20 cellular contexts compared by ENCODE assay signal in the genomic region with DNA sequence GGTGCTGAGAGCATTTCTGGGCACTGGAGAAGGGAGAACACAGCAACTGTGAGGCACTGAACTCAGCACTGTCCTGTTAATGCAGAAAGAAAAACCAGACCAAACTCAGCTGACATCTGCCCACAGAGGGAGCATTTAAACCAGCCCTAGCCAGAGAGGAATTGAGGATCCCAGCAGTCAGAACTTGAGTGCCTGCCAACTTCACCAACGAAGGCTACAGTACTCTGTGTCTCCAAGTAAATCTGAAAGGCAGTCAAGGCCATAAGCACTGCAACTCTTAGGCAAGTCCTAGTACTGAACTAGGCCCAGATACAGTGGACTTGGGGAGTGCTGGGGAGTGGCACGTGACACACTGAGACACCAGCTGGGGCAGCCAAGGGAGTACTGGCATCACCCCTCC.
DNase-seq lines count a peak whose midpoint lies in the region; ATAC-seq and TF ChIP-seq lines count a peak whose summit lies in the region.
"Had no signal": no experiment of that assay in that cellular context is flagged by ENCODE, and none has a peak within 500 bp of the region (broad histone marks: within the 10 kb centered on the region; RNA-seq: fewer than 3 reads in every experiment).

No MANE protein-coding gene starts in this region.

- peaks cover 0 to 5% of the 10 kb centered on the region in 2 experiments; a peak in 2 of 4 replicates for H3K4me1 ChIP-seq in SK-N-SH (ENCODE audit: control insufficient read depth in 1 of 2, insufficient read depth in 2 of 2, low read depth in 1 of 2, low read length in 1 of 2)
- H3K4me1 ChIP-seq in fibroblast of lung (ENCODE audit: control insufficient read depth, extremely low read depth, insufficient read depth, low read length): no peaks in the 10 kb centered on the region
- peaks cover 27% of the 10 kb centered on the region for H3K4me1 ChIP-seq in neural progenitor cell
- H3K4me1 ChIP-seq: BE2C had no signal

- peaks cover 9% of the 10 kb centered on the region for H3K36me3 Mint-ChIP-seq in neural progenitor cell

- H2AFZ ChIP-seq in SK-N-SH (ENCODE audit: low read depth) (no peak overlapping the region), fibroblast of lung (ENCODE audit: low read length) (no peak overlapping the region), neural progenitor cell (replicated peaks) (no peak overlapping the region)
- H2AFZ ChIP-seq: GM23248 had no signal

- H3K36me3 ChIP-seq in SK-N-SH (replicated peaks in 1 of 2; ENCODE audit: control insufficient read depth in 1 of 2, insufficient read depth in 2 of 2, low read length in 1 of 2) (no peaks in the 10 kb centered on the region), fibroblast of lung (ENCODE audit: control insufficient read depth, insufficient read depth, low read length) (no peaks in the 10 kb centered on the region), neural progenitor cell (no peaks in the 10 kb centered on the region)
- H3K36me3 ChIP-seq: BE2C had no signal

- H3K4me3 ChIP-seq in SK-N-SH (ENCODE audit: low read depth in 2 of 2, low read length in 1 of 2) (no peak overlapping the region), fibroblast of lung (replicated peaks in 1 of 4; ENCODE audit: control extremely low read depth in 1 of 4, insufficient read depth in 1 of 4, low read depth in 3 of 4, low read length in 4 of 4) (no peak overlapping the region), neural progenitor cell (no peak overlapping the region)
- H3K4me3 ChIP-seq: GM23248 had no signal

- TF ChIP-seq RAD21 in SK-N-SH (IDR thresholded peaks at IDR 0.05; ENCODE audit: low read length): peak; percentile 21; the same call in 1 of the 2 replicates

- H3K9ac ChIP-seq in SK-N-SH (no peak overlapping the region), fibroblast of lung (ENCODE audit: insufficient read depth, low read length) (no peak overlapping the region), neural progenitor cell (no peak overlapping the region)
- H3K9ac ChIP-seq: GM23248 had no signal

- H3K27me3 Mint-ChIP-seq in neural progenitor cell (ENCODE audit: insufficient read depth, low read depth): peaks cover 3% of the 10 kb centered on the region
- H3K27me3 Mint-ChIP-seq: activated CD4-positive, alpha-beta T cell treated with anti-CD3 and anti-CD28 coated beads, Interleukin-2, amount 10 ng/mL, durations not matched to agents 24 days and 14 days had no signal

- no peak for TF ChIP-seq CTCF in SK-N-SH (IDR thresholded peaks at IDR 0.05)
- TF ChIP-seq CTCF in fibroblast of lung (conservative IDR thresholded peaks at IDR 0.05 in 1 of 2, IDR thresholded peaks at IDR 0.05 in 1 of 2; ENCODE audit: low read depth in 1 of 2, low read length in 2 of 2): no peak
- no peak for TF ChIP-seq CTCF in neural progenitor cell (IDR thresholded peaks at IDR 0.05)

- POLR2A ChIA-PET in SK-N-SH (lab: Yijun Ruan, JAX): no interaction called here

- H3K79me2 ChIP-seq in SK-N-SH (ENCODE audit: insufficient read depth) (no peaks in the 10 kb centered on the region), fibroblast of lung (ENCODE audit: control insufficient read depth, insufficient read depth, low read length) (no peaks in the 10 kb centered on the region), neural progenitor cell (ENCODE audit: low read depth) (no peaks in the 10 kb centered on the region)

- H3K4me2 ChIP-seq in SK-N-SH: no peak overlapping the region
- H3K4me2 ChIP-seq in fibroblast of lung (ENCODE audit: extremely low read depth, insufficient read depth, low read length): no peak overlapping the region
- H3K4me2 ChIP-seq in neural progenitor cell: no peak overlapping the region

- no peaks in the 10 kb centered on the region for H3K9me3 ChIP-seq in SK-N-SH
- H3K9me3 ChIP-seq in fibroblast of lung (ENCODE audit: control insufficient read depth, insufficient read depth, low read depth, low read length): no peaks in the 10 kb centered on the region
- H3K9me3 ChIP-seq in neural progenitor cell (ENCODE audit: low read depth): no peaks in the 10 kb centered on the region
- H3K9me3 ChIP-seq: BE2C had no signal

- no peak for TF ChIP-seq EP300 in SK-N-SH (IDR thresholded peaks at IDR 0.05; ENCODE audit: borderline replicate concordance in 1 of 2, low read depth in 1 of 2, low read length in 1 of 2)

- H3K27ac Mint-ChIP-seq in neural progenitor cell: no peak overlapping the region
- H3K27ac Mint-ChIP-seq: activated CD4-positive, alpha-beta T cell treated with anti-CD3 and anti-CD28 coated beads, Interleukin-2, amount 10 ng/mL, durations not matched to agents 24 days and 14 days; endodermal cell had no signal

- peaks cover 23% of the 10 kb centered on the region for H3K9me3 Mint-ChIP-seq in neural progenitor cell

- ATAC-seq in GM21360 (IDR thresholded peaks at IDR 0.05; ENCODE audit: unreplicated experiment): no peak

- peaks cover 14% of the 10 kb centered on the region for H3K4me1 Mint-ChIP-seq in neural progenitor cell
- H3K4me1 Mint-ChIP-seq: activated CD4-positive, alpha-beta T cell treated with anti-CD3 and anti-CD28 coated beads, Interleukin-2, amount 10 ng/mL, durations not matched to agents 24 days and 14 days had no signal

- H3F3A ChIP-seq in SK-N-SH (replicated peaks; ENCODE audit: insufficient read depth): no peaks in the 10 kb centered on the region
- peaks cover 26% of the 10 kb centered on the region for H3F3A ChIP-seq in neural progenitor cell (ENCODE audit: low read depth)

- no peaks in the 10 kb centered on the region for H3K9me2 ChIP-seq in SK-N-SH

- H3K27me3 ChIP-seq in SK-N-SH (ENCODE audit: insufficient read depth) (no peaks in the 10 kb centered on the region), fibroblast of lung (ENCODE audit: control insufficient read depth, insufficient read depth, low read length) (no peaks in the 10 kb centered on the region), neural progenitor cell (no peaks in the 10 kb centered on the region)
- H3K27me3 ChIP-seq: BE2C had no signal

- H4K20me1 ChIP-seq in SK-N-SH (ENCODE audit: insufficient read depth) (no peaks in the 10 kb centered on the region), fibroblast of lung (ENCODE audit: control insufficient read depth, extremely low read depth, insufficient read depth, low read length) (no peaks in the 10 kb centered on the region), neural progenitor cell (ENCODE audit: low read depth) (no peaks in the 10 kb centered on the region)

- WGBS in SK-N-SH (ENCODE audit: low lambda C conversion rate): 60% methylated on average over 2 of the region's 2 CpGs

- DNase-seq in EH (ENCODE audit: low read depth): peak; percentile 4
- DNase-seq in SK-N-SH: no peak
- peak; percentile 16 to 41 for DNase-seq in fibroblast of lung (ENCODE audit: low read depth in 2 of 2)
- DNase-seq in neural progenitor cell (ENCODE audit: low spot score): no peak
- DNase-seq in NCI-H2107 treated with DMSO at 0.1 percent for 48 hours (lab: John Stamatoyannopoulos, UW; ENCODE audit: unreplicated experiment): no peak
- no peak for DNase-seq in T-helper 2 cell
- DNase-seq in HPDE6-E6E7 (ENCODE audit: extremely low spot score): no peak
- DNase-seq: activated CD4-positive, alpha-beta T cell treated with anti-CD3 and anti-CD28 coated beads, Interleukin-2, amount 10 ng/mL, durations not matched to agents 24 days and 14 days; activated naive CD4-positive, alpha-beta T cell treated with anti-CD3 and anti-CD28 coated beads, Interleukin-2, amount 50 U/mL, for 16 hours; BE2C; cerebellar nuclear complex; endodermal cell; GF-D8; GM23248; islet precursor cell; Karpas-422; nucleus accumbens; SIG-M5; stimulated activated CD4-positive, alpha-beta T cell treated with anti-CD3 and anti-CD28 coated beads, Interleukin-4, amount 100 ng/mL, for 4 hours had no signal

- H3K27ac ChIP-seq in SK-N-SH (ENCODE audit: low read depth in 2 of 2, low read length in 1 of 2): no peak overlapping the region; a peak in 1 of 4 replicates
- H3K27ac ChIP-seq in fibroblast of lung (ENCODE audit: insufficient read depth, low read length): no peak overlapping the region
- H3K27ac ChIP-seq in neural progenitor cell: peak overlapping the region; percentile 93
- H3K27ac ChIP-seq: GM23248 had no signal

- H3K4me3 Mint-ChIP-seq in neural progenitor cell: no peak overlapping the region
- H3K4me3 Mint-ChIP-seq: activated CD4-positive, alpha-beta T cell treated with anti-CD3 and anti-CD28 coated beads, Interleukin-2, amount 10 ng/mL, durations not matched to agents 24 days and 14 days; endodermal cell had no signal

- CTCF ChIA-PET in SK-N-SH (lab: Yijun Ruan, JAX): no interaction called here

TF ChIP-seq in SK-N-SH, 30 proteins besides CTCF, POLR2A, EP300 and RAD21:
- TF ChIP-seq TCF12 (IDR thresholded peaks at IDR 0.05) (no peak), NFIC (IDR thresholded peaks at IDR 0.05; ENCODE audit: borderline replicate concordance) (no peak), TAF1 (IDR thresholded peaks at IDR 0.05; ENCODE audit: borderline replicate concordance, low read depth, low read length) (no peak)
- TF ChIP-seq, protein P1, sequence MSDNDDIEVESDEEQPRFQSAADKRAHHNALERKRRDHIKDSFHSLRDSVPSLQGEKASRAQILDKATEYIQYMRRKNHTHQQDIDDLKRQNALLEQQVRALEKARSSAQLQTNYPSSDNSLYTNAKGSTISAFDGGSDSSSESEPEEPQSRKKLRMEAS (IDR thresholded peaks at IDR 0.05; ENCODE audit: low read depth): no peak

Comparison
In these comparisons a context has a peak if more than half of its experiments do, and no peak if none do; other contexts are left out.
1. DNase-seq: peak in EH (single experiment) and fibroblast of lung (2 of 2); none in SK-N-SH (single experiment), neural progenitor cell (single experiment), NCI-H2107 treated with DMSO at 0.1 percent for 48 hours (single experiment), T-helper 2 cell (0 of 5) and HPDE6-E6E7 (single experiment).